ENCODE assay signal across 14 cellular contexts in genomic region chr3:141710888-141711616, GRCh38. TPM values are rescaled to one million over a fixed set of nuclear protein-coding genes. Genes with fewer than 3 reads are reported as not detected.
DNase-seq lines count a peak whose midpoint lies in the region; ATAC-seq, FAIRE-seq and TF ChIP-seq lines count a peak whose summit lies in the region.
"Had no signal": no experiment of that assay in that cellular context is flagged by ENCODE, and none has a peak within 500 bp of the region (broad histone marks: within the 10 kb centered on the region; RNA-seq: fewer than 3 reads in every experiment).

No MANE protein-coding gene starts in this region.

- no peak for TF ChIP-seq EP300 in gastroesophageal sphincter (IDR thresholded peaks at IDR 0.05)

- H3K9me3 ChIP-seq in astrocyte (ENCODE audit: insufficient read depth, low read depth, low read length) (no peaks in the 10 kb centered on the region), gastroesophageal sphincter (peaks cover 0 to 7% (median 0%) of the 10 kb centered on the region in 3 donors)
- H3K9me3 ChIP-seq: Peyer's patch had no signal

- DNase-seq in HFF-Myc (ENCODE audit: extremely low read depth, low read depth), result peak; percentile 73
- peak; percentile 91 for DNase-seq in astrocyte (ENCODE audit: low read depth)
- peak; percentile 89 for DNase-seq in stromal cell of bone marrow (ENCODE audit: low read depth)
- no peak for DNase-seq in cerebellar cortex (ENCODE audit: low spot score)
- DNase-seq in WTC11 (ENCODE audit: low spot score), result no peak
- DNase-seq: activated naive CD8-positive, alpha-beta T cell treated with anti-CD3 and anti-CD28 coated beads for 36 hours; NCI-H446; Peyer's patch; stimulated activated naive CD8-positive, alpha-beta T cell treated with anti-CD3 and anti-CD28 coated beads, Interleukin-15, Interleukin-2, amounts not matched to agents 100 U/mL and 50 U/mL, for 24 hours had no signal

- CTCF ChIA-PET in WTC11 (lab: Charles Lee), result no interaction called here

- H3K27me3 Mint-ChIP-seq in astrocyte (ENCODE audit: low read depth, unreplicated experiment), result peaks cover 4% of the 10 kb centered on the region
- H3K27me3 Mint-ChIP-seq in WTC11 (ENCODE audit: low read depth), result no peaks in the 10 kb centered on the region
- H3K27me3 Mint-ChIP-seq: activated naive CD8-positive, alpha-beta T cell treated with anti-CD3 and anti-CD28 coated beads for 36 hours had no signal

- no peaks in the 10 kb centered on the region for H3K36me3 Mint-ChIP-seq in astrocyte (ENCODE audit: low read depth, unreplicated experiment)
- H3K36me3 Mint-ChIP-seq in WTC11, result peaks cover 8% of the 10 kb centered on the region
- H3K36me3 Mint-ChIP-seq: activated naive CD8-positive, alpha-beta T cell treated with anti-CD3 and anti-CD28 coated beads for 36 hours had no signal

- H2AFZ ChIP-seq in astrocyte (ENCODE audit: low read depth, low read length), result peak overlapping the region; percentile 63

- POLR2A ChIA-PET in WTC11 (lab: Charles Lee), result interaction anchor here (1.0 kb wide), 1 partner anchor 12 kb away, joined by 4 read pairs; no protein-coding TSS in a partner anchor

- no peaks in the 10 kb centered on the region for H3K27me3 ChIP-seq in astrocyte (ENCODE audit: insufficient read depth, low read length)
- no peaks in the 10 kb centered on the region for H3K27me3 ChIP-seq in gastroesophageal sphincter
- H3K27me3 ChIP-seq: Peyer's patch had no signal

- peaks cover 4% of the 10 kb centered on the region for H3K4me1 Mint-ChIP-seq in astrocyte (ENCODE audit: low read depth, unreplicated experiment)
- no peaks in the 10 kb centered on the region for H3K4me1 Mint-ChIP-seq in WTC11
- H3K4me1 Mint-ChIP-seq: activated naive CD8-positive, alpha-beta T cell treated with anti-CD3 and anti-CD28 coated beads for 36 hours had no signal

- H3K27ac ChIP-seq in astrocyte (ENCODE audit: low read depth, low read length) (peak overlapping the region; percentile 16), gastroesophageal sphincter (no peak overlapping the region)
- H3K27ac ChIP-seq: Peyer's patch had no signal

- no peak for TF ChIP-seq POLR2A in gastroesophageal sphincter (IDR thresholded peaks at IDR 0.05)

- ATAC-seq in gastroesophageal sphincter (peak; percentile 61), WTC11 (no peak), GM21423 (IDR thresholded peaks at IDR 0.05; ENCODE audit: unreplicated experiment) (no peak)
- ATAC-seq: stimulated activated naive CD8-positive, alpha-beta T cell treated with anti-CD3 and anti-CD28 coated beads, Interleukin-15, Interleukin-2, amounts not matched to agents 100 U/mL and 50 U/mL, for 24 hours had no signal

- TF ChIP-seq CTCF in HFF-Myc (IDR thresholded peaks at IDR 0.05; ENCODE audit: low read depth, low read length, missing control alignments) (no peak), astrocyte (IDR thresholded peaks at IDR 0.05; ENCODE audit: insufficient read depth, low read depth, low read length) (no peak), gastroesophageal sphincter (IDR thresholded peaks at IDR 0.05) (no peak), WTC11 (IDR thresholded peaks at IDR 0.05) (no peak)

- H3K36me3 ChIP-seq in astrocyte (ENCODE audit: insufficient read depth, low read length) (no peaks in the 10 kb centered on the region), gastroesophageal sphincter (no peaks in the 10 kb centered on the region)
- H3K36me3 ChIP-seq: Peyer's patch had no signal

- H3K4me3 Mint-ChIP-seq in astrocyte (ENCODE audit: unreplicated experiment) (no peak overlapping the region), WTC11 (no peak overlapping the region)
- H3K4me3 Mint-ChIP-seq: activated naive CD8-positive, alpha-beta T cell treated with anti-CD3 and anti-CD28 coated beads for 36 hours had no signal

- H3K4me2 ChIP-seq in astrocyte (ENCODE audit: low read length), result no peak overlapping the region

- FAIRE-seq in astrocyte (lab: Jason Lieb, UNC), result peak; percentile 52
- FAIRE-seq: GM12892, keratinocyte had no signal

- H3K9me3 Mint-ChIP-seq in astrocyte (ENCODE audit: unreplicated experiment) (no peaks in the 10 kb centered on the region), WTC11 (peaks cover 10% of the 10 kb centered on the region; the same call in 1 of the 2 replicates)

- H3K27ac Mint-ChIP-seq in astrocyte (ENCODE audit: unreplicated experiment) (no peak overlapping the region), WTC11 (no peak overlapping the region)
- H3K27ac Mint-ChIP-seq: activated naive CD8-positive, alpha-beta T cell treated with anti-CD3 and anti-CD28 coated beads for 36 hours had no signal

- peaks cover 19% of the 10 kb centered on the region for H3K4me1 ChIP-seq in astrocyte (ENCODE audit: insufficient read depth, low read length)
- peaks cover 0 to 11% (median 4%) of the 10 kb centered on the region in 3 donors for H3K4me1 ChIP-seq in gastroesophageal sphincter
- H3K4me1 ChIP-seq: Peyer's patch had no signal

- no peaks in the 10 kb centered on the region for H3K79me2 ChIP-seq in astrocyte (ENCODE audit: insufficient read depth, low read length)

- no peaks in the 10 kb centered on the region for H4K20me1 ChIP-seq in astrocyte (ENCODE audit: insufficient read depth, low read length)

- H3K4me3 ChIP-seq in HFF-Myc (replicated peaks; ENCODE audit: low read depth, low read length) (no peak overlapping the region), astrocyte (ENCODE audit: insufficient read depth, low read depth, low read length) (no peak overlapping the region), gastroesophageal sphincter (no peak overlapping the region)
- H3K4me3 ChIP-seq: Peyer's patch had no signal

- 19 to 21% methylated on average over 3 to 5 of the region's 6 CpGs for WGBS in gastroesophageal sphincter (ENCODE audit: low coverage in 1 of 2), 2 donors

- no peak overlapping the region for H3K9ac ChIP-seq in astrocyte (ENCODE audit: low read length)

TF ChIP-seq in WTC11, 78 proteins besides CTCF, POLR2A, EP300 and RAD21:
- TF ChIP-seq GABPB1 (CRISPR knock-in tag; IDR thresholded peaks at IDR 0.05), result no peak

RNA-seq across cellular contexts. Expression of gene RNF7, which starts 27.0 kb away (rescaled TPM):
- total RNA-seq in astrocyte (166 and 168 TPM in 2 replicates), gastroesophageal sphincter (100 to 1,000 TPM in 1 of 4 donors, 10 to 100 TPM in 3; 73.0 to 133 (median 87.7) TPM), WTC11 (2021) (129 to 136 TPM (median 133 TPM) in 3 replicates)

RNA-seq across cellular contexts. Expression of gene GRK7, which starts 52.2 kb away (rescaled TPM):
- total RNA-seq in astrocyte, result not detected in 2 replicates
- not detected for total RNA-seq in gastroesophageal sphincter
- total RNA-seq in WTC11 (2021), result not detected in 3 replicates
- total RNA-seq: activated naive CD8-positive, alpha-beta T cell treated with anti-CD3 and anti-CD28 coated beads for 36 hours; epithelial cell of proximal tubule; Peyer's patch had no signal

Comparison
In these comparisons a context has a peak if more than half of its experiments do, and no peak if none do; other contexts are left out.
1. DNase-seq: peak in HFF-Myc (single experiment), astrocyte (single experiment) and stromal cell of bone marrow (single experiment); none in cerebellar cortex (single experiment) and WTC11 (single experiment).